Comparison of ENCODE assay signal across 22 cellular contexts in the genomic region with DNA sequence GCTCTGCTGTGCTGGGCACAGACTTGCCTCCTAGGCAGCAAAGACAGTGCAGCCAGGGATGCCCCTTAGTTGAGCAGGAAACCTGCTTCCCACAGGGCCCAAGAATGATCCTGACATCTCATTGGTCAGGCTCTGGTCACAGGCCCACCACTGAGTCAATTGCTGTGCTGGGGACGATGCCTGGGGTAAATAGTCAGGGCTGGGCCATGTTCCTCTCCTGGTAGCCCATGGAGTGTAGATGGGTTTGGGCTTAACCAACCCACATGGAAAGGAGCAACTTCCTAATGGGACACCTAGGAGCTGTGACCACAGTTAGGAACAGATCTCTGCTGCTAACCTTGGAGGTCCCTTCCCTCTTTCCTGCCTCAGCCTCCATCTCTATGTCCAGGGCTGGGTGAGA.
"Had no signal": no experiment of that assay in that cellular context is flagged by ENCODE, and none has a peak within 500 bp of the region (broad histone marks: within the 10 kb centered on the region; RNA-seq: fewer than 3 reads in every experiment).

No MANE protein-coding gene starts in this region.

- H2AFZ ChIP-seq: neural progenitor cell had no signal

- H3K4me1 Mint-ChIP-seq: immature natural killer cell; mesothelial cell of epicardium; neural progenitor cell; stimulated activated effector memory CD8-positive, alpha-beta T cell treated with anti-CD3 and anti-CD28 coated beads, Interleukin-12 subunit alpha, Interleukin-12 subunit beta, amount 100 ng/mL, for 72 hours had no signal

- H3K27ac Mint-ChIP-seq: immature natural killer cell; mesothelial cell of epicardium; natural killer cell treated with Interleukin-12 subunit alpha and Interleukin-12 subunit beta and Interleukin-15 and Interleukin-18, amount 100 ng/mL, for 72 hours; neural progenitor cell; stimulated activated effector memory CD8-positive, alpha-beta T cell treated with anti-CD3 and anti-CD28 coated beads, Interleukin-12 subunit alpha, Interleukin-12 subunit beta, amount 100 ng/mL, for 72 hours had no signal

- H3K36me3 ChIP-seq: left lung, neural progenitor cell, ovary, right lobe of liver, stomach, thyroid gland had no signal

- H3K4me3 Mint-ChIP-seq: immature natural killer cell; mesothelial cell of epicardium; natural killer cell treated with Interleukin-12 subunit alpha and Interleukin-12 subunit beta and Interleukin-15 and Interleukin-18, amount 100 ng/mL, for 72 hours; neural progenitor cell; stimulated activated effector memory CD8-positive, alpha-beta T cell treated with anti-CD3 and anti-CD28 coated beads, Interleukin-12 subunit alpha, Interleukin-12 subunit beta, amount 100 ng/mL, for 72 hours had no signal

- H3K9me3 Mint-ChIP-seq: immature natural killer cell had no signal

- H3K4me1 ChIP-seq: left lung, neural progenitor cell, right lobe of liver, stomach, thyroid gland had no signal

- H3K36me3 Mint-ChIP-seq: immature natural killer cell; mesothelial cell of epicardium; naive B cell; natural killer cell treated with Interleukin-12 subunit alpha and Interleukin-12 subunit beta and Interleukin-15 and Interleukin-18, amount 100 ng/mL, for 72 hours; neural progenitor cell; stimulated activated effector memory CD8-positive, alpha-beta T cell treated with anti-CD3 and anti-CD28 coated beads, Interleukin-12 subunit alpha, Interleukin-12 subunit beta, amount 100 ng/mL, for 72 hours had no signal

- H3K9ac ChIP-seq: neural progenitor cell had no signal

- H3K4me3 ChIP-seq: left lung, mucosa of descending colon, neural progenitor cell, ovary, right lobe of liver, smooth muscle cell, stomach, thyroid gland had no signal

- DNase-seq: cortex of kidney; effector CD4-positive, alpha-beta T cell; hypothalamus; immature natural killer cell; left lung; mesenchymal stem cell; mucosa of descending colon; naive B cell; nucleus accumbens; ovary; retina; stimulated activated CD4-positive, alpha-beta T cell treated with anti-CD3 and anti-CD28 coated beads, Interleukin-4, amount 100 ng/mL, for 24 hours; stimulated activated naive CD4-positive, alpha-beta T cell treated with Interleukin-2 at 50 U/mL for 16 hours; stomach; thyroid gland; trophoblast cell had no signal

- H3K9me3 ChIP-seq: left lung, mucosa of descending colon, ovary, right lobe of liver, thyroid gland had no signal

- H3K27me3 ChIP-seq: neural progenitor cell, ovary, right lobe of liver, thyroid gland had no signal

- H3K27ac ChIP-seq: left lung, neural progenitor cell, ovary, right lobe of liver, stomach, thyroid gland had no signal

- H3K4me2 ChIP-seq: neural progenitor cell, smooth muscle cell had no signal
